2 cellular contexts compared by ENCODE assay signal in genomic region chr6:70415660-70416059, GRCh38.
A peak's percentile ranks its signal among the peaks of the same experiment; 100 is the strongest.
TF ChIP-seq lines count a peak whose summit lies in the region.

No MANE protein-coding gene starts in this region.

TF ChIP-seq in HepG2, 621 proteins besides CTCF, POLR2A, EP300 and RAD21 (continues in another document):
- TF ChIP-seq ZNF333 (CRISPR knock-in tag; IDR thresholded peaks at IDR 0.05; ENCODE audit: borderline replicate concordance) = no peak
- TF ChIP-seq MYNN (CRISPR knock-in tag; IDR thresholded peaks at IDR 0.05; ENCODE audit: low read depth) = no peak
- no peak for TF ChIP-seq HHEX (CRISPR knock-in tag; IDR thresholded peaks at IDR 0.05)
- no peak for TF ChIP-seq AHDC1 (CRISPR knock-in tag; IDR thresholded peaks at IDR 0.05; ENCODE audit: borderline replicate concordance)
- no peak for TF ChIP-seq ZNF513 (CRISPR knock-in tag; conservative IDR thresholded peaks at IDR 0.05)
- no peak for TF ChIP-seq RELA (CRISPR knock-in tag; IDR thresholded peaks at IDR 0.05)
- TF ChIP-seq RBM39 (IDR thresholded peaks at IDR 0.05; ENCODE audit: low read depth, low read length, poor library complexity, severe bottlenecking) = no peak
- TF ChIP-seq TBX3 (IDR thresholded peaks at IDR 0.05; ENCODE audit: borderline replicate concordance) = no peak
- TF ChIP-seq RERE (CRISPR knock-in tag; IDR thresholded peaks at IDR 0.05; ENCODE audit: low read depth) = no peak
- TF ChIP-seq HOXA7 (CRISPR knock-in tag; IDR thresholded peaks at IDR 0.05) = no peak
- TF ChIP-seq ZNF644 (CRISPR knock-in tag; IDR thresholded peaks at IDR 0.05; ENCODE audit: low read depth) = no peak
- no peak for TF ChIP-seq ZNF747 (CRISPR knock-in tag; IDR thresholded peaks at IDR 0.05; ENCODE audit: borderline replicate concordance)
- no peak for TF ChIP-seq PPARG (CRISPR knock-in tag; conservative IDR thresholded peaks at IDR 0.05)

TF ChIP-seq in SK-N-SH treated with all-trans-retinoic acid at 6 μM for 48 hours, 23 proteins besides CTCF, POLR2A, EP300 and RAD21:
- TF ChIP-seq CSRNP3 (CRISPR knock-in tag; IDR thresholded peaks at IDR 0.05) (no peak), ISL1 (CRISPR knock-in tag; IDR thresholded peaks at IDR 0.05) (peak; percentile 79), ZNF70 (CRISPR knock-in tag; IDR thresholded peaks at IDR 0.05) (no peak), TCF4 (CRISPR knock-in tag; IDR thresholded peaks at IDR 0.05; ENCODE audit: borderline replicate concordance) (peak; percentile 86), ZFP30 (CRISPR knock-in tag; IDR thresholded peaks at IDR 0.05) (no peak), PATZ1 (CRISPR knock-in tag; IDR thresholded peaks at IDR 0.05; ENCODE audit: borderline replicate concordance) (no peak), POU6F1 (CRISPR knock-in tag; IDR thresholded peaks at IDR 0.05; ENCODE audit: borderline replicate concordance, low read depth) (no peak), CREB5 (CRISPR knock-in tag; IDR thresholded peaks at IDR 0.05; ENCODE audit: low read depth) (no peak), GLIS3 (CRISPR knock-in tag; IDR thresholded peaks at IDR 0.05) (no peak)
